ENCODE assay signal across 15 cellular contexts in the genomic region with DNA sequence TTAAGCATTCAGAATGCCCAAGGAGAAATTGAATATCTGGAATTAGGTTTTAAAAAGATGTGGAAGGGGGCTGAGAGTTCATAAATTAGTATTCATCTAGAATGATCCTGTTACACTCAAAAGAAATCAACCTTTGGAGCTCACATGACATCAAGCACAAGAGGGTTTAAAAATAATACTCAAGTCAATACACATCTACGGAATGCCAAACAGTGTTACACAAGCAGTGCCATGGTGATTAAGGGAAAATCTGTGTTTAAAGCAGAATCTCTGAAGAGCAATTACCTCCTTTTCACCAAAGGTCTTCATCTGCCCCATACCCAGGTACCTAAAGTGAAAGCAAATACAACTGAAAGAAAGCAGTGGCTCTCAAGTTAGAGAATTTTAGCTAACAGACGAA.
A peak's percentile ranks its signal among the peaks of the same experiment; 100 is the strongest.
DNase-seq lines count a peak whose midpoint lies in the region; ATAC-seq and TF ChIP-seq lines count a peak whose summit lies in the region.
"Had no signal": no experiment of that assay in that cellular context is flagged by ENCODE, and none has a peak within 500 bp of the region (broad histone marks: within the 10 kb centered on the region; RNA-seq: fewer than 3 reads in every experiment).

No MANE protein-coding gene starts in this region.

- no peaks in the 10 kb centered on the region for H3K9me2 ChIP-seq in hepatocyte (replicated peaks; ENCODE audit: insufficient read depth)

- H3K27ac ChIP-seq in hepatocyte (peak overlapping the region; percentile 46), liver (ENCODE audit: low read depth in 1 of 2, low read length in 2 of 2) (no peak overlapping the region)
- H3K27ac ChIP-seq: 22Rv1, BLaER1, GM23248 had no signal

- no peak for ATAC-seq in GM19397 (IDR thresholded peaks at IDR 0.05; ENCODE audit: unreplicated experiment)

- H3K4me2 ChIP-seq in hepatocyte: peak overlapping the region; percentile 38
- H3K4me2 ChIP-seq: BLaER1 had no signal

- H3K27me3 ChIP-seq in hepatocyte: no peaks in the 10 kb centered on the region
- H3K27me3 ChIP-seq in liver (ENCODE audit: control insufficient read depth in 4 of 4, insufficient read depth in 4 of 4, low read length in 3 of 4): no peaks in the 10 kb centered on the region
- H3K27me3 ChIP-seq: BLaER1 had no signal

- H3K9me3 ChIP-seq in hepatocyte (ENCODE audit: low read depth) (no peaks in the 10 kb centered on the region), liver (ENCODE audit: control insufficient read depth in 4 of 4, low read length in 3 of 4) (peaks cover 0 to 2% (median 0%) of the 10 kb centered on the region in 4 donors)
- H3K9me3 ChIP-seq: BLaER1, Caco-2 had no signal

- H2AFZ ChIP-seq in hepatocyte: no peak overlapping the region
- H2AFZ ChIP-seq: GM23248 had no signal

- no peaks in the 10 kb centered on the region for H3K79me2 ChIP-seq in hepatocyte

- DNase-seq in DMS53 (lab: John Stamatoyannopoulos, UW): peak; percentile 0
- no peak for DNase-seq in DMS53 treated with DMSO at 0.1 percent for 48 hours (lab: John Stamatoyannopoulos, UW; ENCODE audit: unreplicated experiment)
- peak; percentile 18 for DNase-seq in NCI-H774 (lab: John Stamatoyannopoulos, UW)
- DNase-seq in hepatocyte (ENCODE audit: low spot score): no peak
- DNase-seq in activated CD4-positive, alpha-beta T cell treated with anti-CD3 and anti-CD28 coated beads, Interleukin-2, amount 50 U/mL, for 4 hours: no peak
- DNase-seq in NCI-H128 (lab: John Stamatoyannopoulos, UW; ENCODE audit: unreplicated experiment): no peak
- DNase-seq: AML-193; Caco-2; CD8-positive, alpha-beta memory T cell; GM23248; H9 had no signal

- H3K9ac ChIP-seq in liver (ENCODE audit: low read depth in 1 of 2, low read length in 2 of 2): no peak overlapping the region
- H3K9ac ChIP-seq: BLaER1, GM23248 had no signal

- TF ChIP-seq RAD21 in liver (IDR thresholded peaks at IDR 0.05): no peak

- no peak overlapping the region for H3K4me3 ChIP-seq in hepatocyte
- H3K4me3 ChIP-seq in liver (ENCODE audit: low read depth in 1 of 3, low read length in 3 of 3): no peak overlapping the region
- H3K4me3 ChIP-seq: BLaER1, GM23248 had no signal

- H3K36me3 ChIP-seq in hepatocyte (replicated peaks; ENCODE audit: insufficient read depth, low read depth) (no peaks in the 10 kb centered on the region), liver (ENCODE audit: control insufficient read depth in 4 of 4, insufficient read depth in 3 of 4, low read depth in 1 of 4, low read length in 3 of 4) (no peaks in the 10 kb centered on the region)
- H3K36me3 ChIP-seq: BLaER1 had no signal

- WGBS in hepatocyte (ENCODE audit: low lambda C conversion rate, missing lambda C conversion rate): 52% methylated on average over 2 of the region's 2 CpGs
- 44% methylated on average over 2 of the region's 2 CpGs for WGBS in liver

- H3K4me1 ChIP-seq in hepatocyte (ENCODE audit: insufficient read depth) (peaks cover 4% of the 10 kb centered on the region), liver (ENCODE audit: control insufficient read depth in 4 of 4, insufficient read depth in 4 of 4, low read length in 3 of 4) (no peaks in the 10 kb centered on the region)
- H3K4me1 ChIP-seq: BLaER1, Caco-2 had no signal

- no peaks in the 10 kb centered on the region for H4K20me1 ChIP-seq in hepatocyte (ENCODE audit: insufficient read depth, poor library complexity, severe bottlenecking)
- H4K20me1 ChIP-seq: BLaER1 had no signal

- TF ChIP-seq CTCF in hepatocyte (IDR thresholded peaks at IDR 0.05; ENCODE audit: poor library complexity) (no peak), liver (IDR thresholded peaks at IDR 0.05; ENCODE audit: low read depth, low read length, missing input control) (no peak)

TF ChIP-seq in liver, 16 proteins besides CTCF, POLR2A, EP300 and RAD21:
- TF ChIP-seq HNF4G (IDR thresholded peaks at IDR 0.05) (no peak), YY1 (IDR thresholded peaks at IDR 0.05) (peak; percentile 14), HNF4A (conservative IDR thresholded peaks at IDR 0.05) (peak in 1 of 2 donors; percentile 36)
- TF ChIP-seq, protein P1, sequence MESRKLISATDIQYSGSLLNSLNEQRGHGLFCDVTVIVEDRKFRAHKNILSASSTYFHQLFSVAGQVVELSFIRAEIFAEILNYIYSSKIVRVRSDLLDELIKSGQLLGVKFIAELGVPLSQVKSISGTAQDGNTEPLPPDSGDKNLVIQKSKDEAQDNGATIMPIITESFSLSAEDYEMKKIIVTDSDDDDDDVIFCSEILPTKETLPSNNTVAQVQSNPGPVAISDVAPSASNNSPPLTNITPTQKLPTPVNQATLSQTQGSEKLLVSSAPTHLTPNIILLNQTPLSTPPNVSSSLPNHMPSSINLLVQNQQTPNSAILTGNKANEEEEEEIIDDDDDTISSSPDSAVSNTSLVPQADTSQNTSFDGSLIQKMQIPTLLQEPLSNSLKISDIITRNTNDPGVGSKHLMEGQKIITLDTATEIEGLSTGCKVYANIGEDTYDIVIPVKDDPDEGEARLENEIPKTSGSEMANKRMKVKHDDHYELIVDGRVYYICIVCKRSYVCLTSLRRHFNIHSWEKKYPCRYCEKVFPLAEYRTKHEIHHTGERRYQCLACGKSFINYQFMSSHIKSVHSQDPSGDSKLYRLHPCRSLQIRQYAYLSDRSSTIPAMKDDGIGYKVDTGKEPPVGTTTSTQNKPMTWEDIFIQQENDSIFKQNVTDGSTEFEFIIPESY (IDR thresholded peaks at IDR 0.05): no peak

Comparison
In these comparisons a context has a peak if more than half of its experiments do, and no peak if none do; other contexts are left out.
1. DNase-seq: peak in DMS53 (single experiment) and NCI-H774 (single experiment); none in DMS53 treated with DMSO at 0.1 percent for 48 hours (single experiment), hepatocyte (single experiment), activated CD4-positive, alpha-beta T cell treated with anti-CD3 and anti-CD28 coated beads, Interleukin-2, amount 50 U/mL, for 4 hours (0 of 2) and NCI-H128 (single experiment).